In the genomic region with DNA sequence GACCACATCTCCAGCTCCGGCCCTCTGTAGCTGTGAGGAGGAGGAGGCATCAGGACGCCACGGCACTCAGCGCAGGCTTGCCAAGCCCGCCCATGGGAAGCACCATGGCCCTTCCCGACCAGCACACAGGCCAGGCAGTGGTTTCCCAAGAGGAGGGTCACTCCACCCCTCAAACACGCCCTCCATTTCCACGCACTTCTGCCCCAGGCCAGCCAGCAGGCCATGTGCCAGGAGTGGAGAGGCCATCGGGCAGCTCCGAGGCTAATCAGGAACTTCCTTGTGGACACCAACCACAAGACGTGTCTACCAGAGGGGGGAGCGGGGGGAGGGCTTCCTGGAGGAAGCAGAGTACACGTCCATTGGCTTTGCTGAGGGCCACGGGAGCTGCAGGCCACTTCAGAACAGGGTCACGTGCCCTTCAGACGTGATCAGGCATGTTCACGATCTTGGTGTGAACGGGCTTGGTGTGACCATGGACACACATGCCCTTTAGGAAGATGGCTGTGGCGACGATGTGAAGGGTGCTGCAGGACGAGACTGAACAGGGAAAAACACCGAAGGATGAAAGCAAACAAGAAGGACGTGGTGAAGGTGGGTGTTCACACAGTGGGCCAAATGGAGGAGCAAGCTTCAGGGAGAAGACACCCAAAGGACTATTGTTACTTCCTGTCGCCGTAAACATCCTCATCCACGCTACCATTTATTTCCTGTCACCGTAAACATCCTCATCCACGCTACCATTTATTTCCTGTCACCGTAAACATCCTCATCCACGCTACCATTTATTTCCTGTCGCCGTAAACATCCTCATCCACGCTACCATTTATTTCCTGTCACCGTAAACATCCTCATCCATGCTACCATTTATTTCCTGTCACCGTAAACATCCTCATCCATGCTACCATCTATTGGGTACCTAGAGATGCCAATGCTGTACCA, we compare ENCODE assay signal across 16 cellular contexts. TPM values are rescaled to one million over a fixed set of nuclear protein-coding genes. Genes with fewer than 3 reads are reported as not detected.
A peak's percentile ranks its signal among the peaks of the same experiment; 100 is the strongest.
DNase-seq lines count a peak whose midpoint lies in the region; ATAC-seq, FAIRE-seq and TF ChIP-seq lines count a peak whose summit lies in the region.
"Had no signal": no experiment of that assay in that cellular context is flagged by ENCODE, and none has a peak within 500 bp of the region (broad histone marks: within the 10 kb centered on the region; RNA-seq: fewer than 3 reads in every experiment).

No MANE protein-coding gene starts in this region.

- FAIRE-seq in kidney (lab: Jason Lieb, UNC) = no peak

- H3K27ac Mint-ChIP-seq in activated T-helper 1 cell treated with anti-CD3 and anti-CD28 coated beads, Interleukin-12 subunit alpha, Interleukin-12 subunit beta, Interleukin-2, Interleukin-4 antibody, amounts not matched to agents 30 ng/mL and 10 ng/mL and 1 ng/mL, durations not matched to agents 14 hours and 24 hours and 36 hours = peak overlapping the region; percentile 96

- H3K27me3 Mint-ChIP-seq in activated T-helper 1 cell treated with anti-CD3 and anti-CD28 coated beads, Interleukin-12 subunit alpha, Interleukin-12 subunit beta, Interleukin-2, Interleukin-4 antibody, amounts not matched to agents 30 ng/mL and 10 ng/mL and 1 ng/mL, durations not matched to agents 14 hours and 24 hours and 36 hours (ENCODE audit: insufficient read depth) = no peaks in the 10 kb centered on the region

- H3K27me3 ChIP-seq in right lobe of liver (no peaks in the 10 kb centered on the region), thymus (ENCODE audit: control insufficient read depth, insufficient read depth) (no peaks in the 10 kb centered on the region)

- WGBS in right lobe of liver (ENCODE audit: insufficient coverage, low coverage, low lambda C conversion rate, missing lambda C conversion rate) = 56% methylated on average over 13 of the region's 35 CpGs
- WGBS in thymus = 91% methylated on average over 35 of the region's 35 CpGs

- peak overlapping the region; percentile 70 for H3K4me3 Mint-ChIP-seq in activated T-helper 1 cell treated with anti-CD3 and anti-CD28 coated beads, Interleukin-12 subunit alpha, Interleukin-12 subunit beta, Interleukin-2, Interleukin-4 antibody, amounts not matched to agents 30 ng/mL and 10 ng/mL and 1 ng/mL, durations not matched to agents 14 hours and 24 hours and 36 hours

- TF ChIP-seq POLR2A in right lobe of liver (IDR thresholded peaks at IDR 0.05) = no peak

- H3K4me3 ChIP-seq in right lobe of liver = no peak overlapping the region
- H3K4me3 ChIP-seq in thymus (ENCODE audit: low read length) = no peak overlapping the region
- no peak overlapping the region for H3K4me3 ChIP-seq in kidney (ENCODE audit: low read length in 2 of 2)
- H3K4me3 ChIP-seq: prostate gland had no signal

- intact Hi-C loops in activated T-helper 1 cell treated with anti-CD3 and anti-CD28 coated beads, Interleukin-12 subunit alpha, Interleukin-12 subunit beta, Interleukin-2, Interleukin-4 antibody, amounts not matched to agents 30 ng/mL and 10 ng/mL and 1 ng/mL, durations not matched to agents 14 hours and 24 hours and 36 hours (cut with micrococcal nuclease) = no loop called here
- intact Hi-C loops in right lobe of liver (cut with DNase I) (no loop called here), kidney (cut with DNase I) (no loop called here)

- TF ChIP-seq CTCF in right lobe of liver (IDR thresholded peaks at IDR 0.05) = no peak
- TF ChIP-seq CTCF in kidney (IDR thresholded peaks at IDR 0.05; ENCODE audit: borderline replicate concordance, extremely low read depth, insufficient read depth) = no peak

- no peaks in the 10 kb centered on the region for H3K36me3 ChIP-seq in right lobe of liver
- H3K36me3 ChIP-seq in thymus (ENCODE audit: control insufficient read depth, insufficient read depth) = peaks cover 16% of the 10 kb centered on the region
- H3K36me3 ChIP-seq in kidney (ENCODE audit: control insufficient read depth in 1 of 2, insufficient read depth in 2 of 2, low read length in 2 of 2) = peaks cover 0 to 3% of the 10 kb centered on the region in 2 donors
- H3K36me3 ChIP-seq: prostate gland had no signal

- ATAC-seq in right lobe of liver (peak; percentile 50 to 58 (median 54)), HG02610 (IDR thresholded peaks at IDR 0.05; ENCODE audit: unreplicated experiment) (no peak), GM21526 (IDR thresholded peaks at IDR 0.05; ENCODE audit: low FRiP score, unreplicated experiment) (no peak)
- ATAC-seq: left ventricle myocardium superior had no signal

- H3K27ac ChIP-seq in right lobe of liver = no peak overlapping the region
- H3K27ac ChIP-seq in thymus (ENCODE audit: low read depth) = peak overlapping the region; percentile 88
- H3K27ac ChIP-seq in kidney (ENCODE audit: low read depth in 2 of 2, low read length in 2 of 2) = no peak overlapping the region
- H3K27ac ChIP-seq: prostate gland, WERI-Rb-1 had no signal

- peaks cover 41% of the 10 kb centered on the region for H3K4me1 Mint-ChIP-seq in activated T-helper 1 cell treated with anti-CD3 and anti-CD28 coated beads, Interleukin-12 subunit alpha, Interleukin-12 subunit beta, Interleukin-2, Interleukin-4 antibody, amounts not matched to agents 30 ng/mL and 10 ng/mL and 1 ng/mL, durations not matched to agents 14 hours and 24 hours and 36 hours (ENCODE audit: low read depth)

- no peak overlapping the region for H3K9ac ChIP-seq in kidney (ENCODE audit: low read length in 2 of 2)

- peaks cover 34% of the 10 kb centered on the region for H3K36me3 Mint-ChIP-seq in activated T-helper 1 cell treated with anti-CD3 and anti-CD28 coated beads, Interleukin-12 subunit alpha, Interleukin-12 subunit beta, Interleukin-2, Interleukin-4 antibody, amounts not matched to agents 30 ng/mL and 10 ng/mL and 1 ng/mL, durations not matched to agents 14 hours and 24 hours and 36 hours (ENCODE audit: low read depth)

- H3K4me1 ChIP-seq in right lobe of liver (peaks cover 0 to under 1% (median 0%) of the 10 kb centered on the region in 4 donors), thymus (ENCODE audit: control insufficient read depth, insufficient read depth, low read length) (no peaks in the 10 kb centered on the region), kidney (ENCODE audit: control insufficient read depth in 1 of 2, insufficient read depth in 1 of 2, low read depth in 1 of 2, low read length in 2 of 2) (no peaks in the 10 kb centered on the region)
- H3K4me1 ChIP-seq: prostate gland had no signal

- no peaks in the 10 kb centered on the region for H3K9me3 Mint-ChIP-seq in activated T-helper 1 cell treated with anti-CD3 and anti-CD28 coated beads, Interleukin-12 subunit alpha, Interleukin-12 subunit beta, Interleukin-2, Interleukin-4 antibody, amounts not matched to agents 30 ng/mL and 10 ng/mL and 1 ng/mL, durations not matched to agents 14 hours and 24 hours and 36 hours

- H3K9me3 ChIP-seq in right lobe of liver (no peaks in the 10 kb centered on the region), thymus (ENCODE audit: control insufficient read depth) (no peaks in the 10 kb centered on the region), kidney (ENCODE audit: control insufficient read depth in 1 of 2, low read length in 2 of 2) (no peaks in the 10 kb centered on the region)
- H3K9me3 ChIP-seq: prostate gland had no signal

- DNase-seq in activated effector memory CD4-positive, alpha-beta T cell treated with anti-CD3 and anti-CD28 coated beads, Interleukin-2, amount 50 U/mL, for 16 hours = peak; percentile 68
- DNase-seq in activated effector memory CD4-positive, alpha-beta T cell treated with Interleukin-2 at 50 U/mL for 16 hours = no peak
- DNase-seq in activated T-helper 1 cell treated with anti-CD3 and anti-CD28 coated beads, Interleukin-12 subunit alpha, Interleukin-12 subunit beta, Interleukin-2, Interleukin-4 antibody, amounts not matched to agents 30 ng/mL and 10 ng/mL and 1 ng/mL, durations not matched to agents 14 hours and 24 hours and 36 hours (ENCODE audit: low spot score) = no peak
- DNase-seq in right lobe of liver (peak in 1 of 3 donors; percentile 59), kidney (no peak)
- DNase-seq: amygdala, head of caudate nucleus, left ventricle myocardium superior, NCI-H1105, NCI-H524 treated with DMSO at 0.1 percent for 48 hours, Right ventricle myocardium superior, WERI-Rb-1 had no signal

RNA-seq across cellular contexts. Expression of gene MTERF4, which starts 6.5 kb away (rescaled TPM):
- 40.5 and 43.3 TPM in 2 replicates for total RNA-seq in activated T-helper 1 cell treated with anti-CD3 and anti-CD28 coated beads, Interleukin-12 subunit alpha, Interleukin-12 subunit beta, Interleukin-2, Interleukin-4 antibody, amounts not matched to agents 30 ng/mL and 10 ng/mL and 1 ng/mL, durations not matched to agents 14 hours and 24 hours and 36 hours
- total RNA-seq in right lobe of liver (10 to 100 TPM; 12.1 to 26.3 (median 17.0) TPM), kidney (41.5 TPM)
- polyA plus RNA-seq in thymus (41.7 TPM), kidney (ENCODE audit: insufficient read depth, low read depth, low replicate concordance) (24.3 TPM)

RNA-seq across cellular contexts. Expression of gene PASK, which starts 40.7 kb away (rescaled TPM):
- 101 and 104 TPM in 2 replicates for total RNA-seq in activated T-helper 1 cell treated with anti-CD3 and anti-CD28 coated beads, Interleukin-12 subunit alpha, Interleukin-12 subunit beta, Interleukin-2, Interleukin-4 antibody, amounts not matched to agents 30 ng/mL and 10 ng/mL and 1 ng/mL, durations not matched to agents 14 hours and 24 hours and 36 hours
- 1 to 10 TPM; 2.0 to 4.2 (median 3.4) TPM for total RNA-seq in right lobe of liver
- polyA plus RNA-seq in thymus = 26.9 TPM
- total RNA-seq in kidney = 26.0 TPM
- 3.1 TPM for polyA plus RNA-seq in kidney (ENCODE audit: insufficient read depth, low read depth, low replicate concordance)

RNA-seq across cellular contexts. Expression of gene PPP1R7, which starts 41.7 kb away (rescaled TPM):
- 115 and 118 TPM in 2 replicates for total RNA-seq in activated T-helper 1 cell treated with anti-CD3 and anti-CD28 coated beads, Interleukin-12 subunit alpha, Interleukin-12 subunit beta, Interleukin-2, Interleukin-4 antibody, amounts not matched to agents 30 ng/mL and 10 ng/mL and 1 ng/mL, durations not matched to agents 14 hours and 24 hours and 36 hours
- total RNA-seq in right lobe of liver (10 to 100 TPM; 27.8 to 35.7 (median 29.5) TPM), kidney (64.6 TPM)
- polyA plus RNA-seq in thymus (63.7 TPM), kidney (ENCODE audit: insufficient read depth, low read depth, low replicate concordance) (94.9 TPM)

Comparison
In these comparisons a context has a peak if more than half of its experiments do, and no peak if none do; other contexts are left out.
1. ATAC-seq: peak in right lobe of liver (4 of 4); none in HG02610 (single experiment) and GM21526 (single experiment).